Comparison of ENCODE assay signal across 15 cellular contexts in genomic region chr2:36492216-36492945, GRCh38.
A peak's percentile ranks its signal among the peaks of the same experiment; 100 is the strongest.
DNase-seq lines count a peak whose midpoint lies in the region; ATAC-seq and TF ChIP-seq lines count a peak whose summit lies in the region.
"Had no signal": no experiment of that assay in that cellular context is flagged by ENCODE, and none has a peak within 500 bp of the region (broad histone marks: within the 10 kb centered on the region; RNA-seq: fewer than 3 reads in every experiment).

No MANE protein-coding gene starts in this region.

- H3K9me3 Mint-ChIP-seq in activated naive CD4-positive, alpha-beta T cell treated with anti-CD3 and anti-CD28 coated beads, Interleukin-2, amount 10 ng/mL, durations not matched to agents 7 days and 5 days: no peaks in the 10 kb centered on the region
- H3K9me3 Mint-ChIP-seq: activated naive CD4-positive, alpha-beta T cell treated with anti-CD3 and anti-CD28 coated beads, Interleukin-2, amount 50 U/mL, for 24 hours had no signal

- H3K4me1 ChIP-seq in gastrocnemius medialis: peaks cover 51 to 71% of the 10 kb centered on the region in 2 donors
- H3K4me1 ChIP-seq: BE2C had no signal

- no peaks in the 10 kb centered on the region for H3K27me3 Mint-ChIP-seq in activated naive CD4-positive, alpha-beta T cell treated with anti-CD3 and anti-CD28 coated beads, Interleukin-2, amount 10 ng/mL, durations not matched to agents 7 days and 5 days

- DNase-seq in G401 (ENCODE audit: low spot score) (peak; percentile 30), fibroblast of villous mesenchyme (ENCODE audit: low read depth) (peak; percentile 49), gastrocnemius medialis (no peak), NCI-H82 (lab: John Stamatoyannopoulos, UW) (no peak)
- DNase-seq in effector CD4-positive, alpha-beta T cell: no peak
- no peak for DNase-seq in activated naive CD4-positive, alpha-beta T cell treated with anti-CD3 and anti-CD28 coated beads, Interleukin-2, amount 10 ng/mL, durations not matched to agents 7 days and 5 days
- DNase-seq in stimulated activated naive CD4-positive, alpha-beta T cell (lab: John Stamatoyannopoulos, UW): no peak
- DNase-seq: BE2C, DND-41, left ventricle myocardium superior, NCI-H187, nucleus accumbens had no signal

- TF ChIP-seq CTCF in fibroblast of villous mesenchyme (IDR thresholded peaks at IDR 0.05; ENCODE audit: insufficient read depth, low read depth, low read length): no peak
- TF ChIP-seq CTCF in gastrocnemius medialis (IDR thresholded peaks at IDR 0.05 in 4 of 5, conservative IDR thresholded peaks at IDR 0.05 in 1 of 5): no peak

- H3K36me3 ChIP-seq in gastrocnemius medialis: no peaks in the 10 kb centered on the region
- H3K36me3 ChIP-seq: BE2C had no signal

- H3K27ac ChIP-seq in gastrocnemius medialis: peak overlapping the region; percentile 9 to 46 (median 36)
- H3K27ac ChIP-seq: VCaP had no signal

- H3K36me3 Mint-ChIP-seq in activated naive CD4-positive, alpha-beta T cell treated with anti-CD3 and anti-CD28 coated beads, Interleukin-2, amount 10 ng/mL, durations not matched to agents 7 days and 5 days: no peaks in the 10 kb centered on the region
- H3K36me3 Mint-ChIP-seq: activated naive CD4-positive, alpha-beta T cell treated with anti-CD3 and anti-CD28 coated beads, Interleukin-2, amount 50 U/mL, for 24 hours had no signal

- CTCF ChIA-PET in activated naive CD4-positive, alpha-beta T cell treated with anti-CD3 and anti-CD28 coated beads, Interleukin-2, amount 10 ng/mL, durations not matched to agents 7 days and 5 days (lab: Charles Lee): no interaction called here

- ATAC-seq in SK-N-SH treated with all-trans-retinoic acid at 6 μM for 48 hours (no peak), gastrocnemius medialis (no peak)
- ATAC-seq: left ventricle myocardium superior had no signal

- H3K9me3 ChIP-seq in gastrocnemius medialis: no peaks in the 10 kb centered on the region
- H3K9me3 ChIP-seq: BE2C had no signal

- H3K4me3 ChIP-seq in fibroblast of villous mesenchyme (ENCODE audit: low read depth, low read length): no peak overlapping the region
- H3K4me3 ChIP-seq in gastrocnemius medialis: no peak overlapping the region

- no peak for TF ChIP-seq POLR2A in gastrocnemius medialis (IDR thresholded peaks at IDR 0.05)

- H3K4me1 Mint-ChIP-seq in activated naive CD4-positive, alpha-beta T cell treated with anti-CD3 and anti-CD28 coated beads, Interleukin-2, amount 10 ng/mL, durations not matched to agents 7 days and 5 days: no peaks in the 10 kb centered on the region
- H3K4me1 Mint-ChIP-seq: activated naive CD4-positive, alpha-beta T cell treated with anti-CD3 and anti-CD28 coated beads, Interleukin-2, amount 50 U/mL, for 24 hours had no signal

- no peak overlapping the region for H3K4me3 Mint-ChIP-seq in activated naive CD4-positive, alpha-beta T cell treated with anti-CD3 and anti-CD28 coated beads, Interleukin-2, amount 10 ng/mL, durations not matched to agents 7 days and 5 days
- H3K4me3 Mint-ChIP-seq: activated naive CD4-positive, alpha-beta T cell treated with anti-CD3 and anti-CD28 coated beads, Interleukin-2, amount 50 U/mL, for 24 hours had no signal

- in situ Hi-C loops in G401 (cut with HindIII; ENCODE audit: low sequenced_read_pairs) (no loop called here), gastrocnemius medialis (cut with MboI; ENCODE audit: low sequenced_read_pairs in 4 of 4) (no loop called here)

- H3K27ac Mint-ChIP-seq in activated naive CD4-positive, alpha-beta T cell treated with anti-CD3 and anti-CD28 coated beads, Interleukin-2, amount 10 ng/mL, durations not matched to agents 7 days and 5 days: no peak overlapping the region
- H3K27ac Mint-ChIP-seq: activated naive CD4-positive, alpha-beta T cell treated with anti-CD3 and anti-CD28 coated beads, Interleukin-2, amount 50 U/mL, for 24 hours had no signal

- intact Hi-C loops in gastrocnemius medialis (cut with DNase I; ENCODE audit: low total_unique reads): no loop called here

- no peaks in the 10 kb centered on the region for H3K27me3 ChIP-seq in gastrocnemius medialis

TF ChIP-seq in SK-N-SH treated with all-trans-retinoic acid at 6 μM for 48 hours, 23 proteins besides CTCF, POLR2A, EP300 and RAD21:
- TF ChIP-seq ARNTL (CRISPR knock-in tag; IDR thresholded peaks at IDR 0.05; ENCODE audit: borderline replicate concordance, low read depth): no peak
- TF ChIP-seq ISL1 (CRISPR knock-in tag; IDR thresholded peaks at IDR 0.05): peak; percentile 52

Comparison
In these comparisons a context has a peak if more than half of its experiments do, and no peak if none do; other contexts are left out.
1. DNase-seq: peak in G401 (single experiment) and fibroblast of villous mesenchyme (single experiment); none in gastrocnemius medialis (0 of 2), effector CD4-positive, alpha-beta T cell (single experiment), activated naive CD4-positive, alpha-beta T cell treated with anti-CD3 and anti-CD28 coated beads, Interleukin-2, amount 10 ng/mL, durations not matched to agents 7 days and 5 days (single experiment), NCI-H82 (single experiment) and stimulated activated naive CD4-positive, alpha-beta T cell (0 of 6).